Comparison of ENCODE assay signal across 9 cellular contexts in the genomic region with DNA sequence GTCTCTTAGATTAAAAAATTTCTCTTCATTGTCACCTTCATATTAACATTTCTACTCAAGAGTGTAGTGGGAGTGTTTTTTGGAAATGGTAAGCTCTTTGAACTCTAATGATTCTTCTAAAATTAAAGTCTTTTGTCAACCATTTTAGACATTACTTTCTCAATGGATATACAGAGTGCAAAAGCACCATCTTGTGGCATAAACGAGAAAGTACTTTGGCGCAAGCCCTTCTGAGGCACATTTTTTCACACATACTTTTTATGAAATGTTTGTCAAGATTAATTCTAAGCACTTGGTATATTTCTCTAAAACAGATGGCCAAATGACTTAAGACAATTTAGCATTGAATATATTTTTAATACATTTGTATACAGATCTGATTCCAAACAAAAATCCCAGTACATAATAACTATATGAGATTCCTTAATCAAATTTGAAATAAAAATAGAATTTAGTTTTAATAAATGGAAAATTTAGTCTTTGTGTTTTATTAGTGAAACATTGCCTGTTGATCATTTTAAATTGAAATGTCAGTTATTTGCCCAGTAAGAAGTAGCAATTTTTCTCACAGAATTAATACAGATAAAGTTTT.
A peak's percentile ranks its signal among the peaks of the same experiment; 100 is the strongest.
DNase-seq lines count a peak whose midpoint lies in the region; ATAC-seq and FAIRE-seq lines count a peak whose summit lies in the region.
"Had no signal": no experiment of that assay in that cellular context is flagged by ENCODE, and none has a peak within 500 bp of the region (broad histone marks: within the 10 kb centered on the region; RNA-seq: fewer than 3 reads in every experiment).

No MANE protein-coding gene starts in this region.

- no peak for FAIRE-seq in HTR-8/SVneo (lab: Jason Lieb, UNC)
- FAIRE-seq in RCC 7860 (lab: Jason Lieb, UNC) = peak; percentile 85

- H3K36me3 Mint-ChIP-seq in activated T-cell treated with anti-CD3 and anti-CD28 coated beads, Interleukin-2, amount 50 U/mL, for 72 hours (ENCODE audit: insufficient read depth in 2 of 2) = no peaks in the 10 kb centered on the region
- no peaks in the 10 kb centered on the region for H3K36me3 Mint-ChIP-seq in effector memory CD8-positive, alpha-beta T cell (ENCODE audit: insufficient read depth)

- H3K27me3 Mint-ChIP-seq in activated T-cell treated with anti-CD3 and anti-CD28 coated beads, Interleukin-2, amount 50 U/mL, for 72 hours (ENCODE audit: low read depth) = no peaks in the 10 kb centered on the region
- peaks cover 0 to 10% of the 10 kb centered on the region in 2 donors for H3K27me3 Mint-ChIP-seq in effector memory CD8-positive, alpha-beta T cell

- H3K4me3 Mint-ChIP-seq in activated T-cell treated with anti-CD3 and anti-CD28 coated beads, Interleukin-2, amount 50 U/mL, for 72 hours = no peak overlapping the region
- no peak overlapping the region for H3K4me3 Mint-ChIP-seq in effector memory CD8-positive, alpha-beta T cell
- H3K4me3 Mint-ChIP-seq: stimulated activated naive CD8-positive, alpha-beta T cell treated with anti-CD3 and anti-CD28 coated beads, Interleukin-15, Interleukin-2, amounts not matched to agents 100 ng/mL and 50 ng/mL, for 24 hours had no signal

- H3K9me3 Mint-ChIP-seq in activated T-cell treated with anti-CD3 and anti-CD28 coated beads, Interleukin-2, amount 50 U/mL, for 72 hours = no peaks in the 10 kb centered on the region
- no peaks in the 10 kb centered on the region for H3K9me3 Mint-ChIP-seq in effector memory CD8-positive, alpha-beta T cell
- H3K9me3 Mint-ChIP-seq: stimulated activated naive CD8-positive, alpha-beta T cell treated with anti-CD3 and anti-CD28 coated beads, Interleukin-15, Interleukin-2, amounts not matched to agents 100 ng/mL and 50 ng/mL, for 24 hours had no signal

- no peaks in the 10 kb centered on the region for H3K4me1 Mint-ChIP-seq in activated T-cell treated with anti-CD3 and anti-CD28 coated beads, Interleukin-2, amount 50 U/mL, for 72 hours (ENCODE audit: low read depth)
- H3K4me1 Mint-ChIP-seq in effector memory CD8-positive, alpha-beta T cell (ENCODE audit: low read depth in 2 of 2) = no peaks in the 10 kb centered on the region

- no peak overlapping the region for H3K27ac Mint-ChIP-seq in activated T-cell treated with anti-CD3 and anti-CD28 coated beads, Interleukin-2, amount 50 U/mL, for 72 hours
- H3K27ac Mint-ChIP-seq in effector memory CD8-positive, alpha-beta T cell = no peak overlapping the region
- H3K27ac Mint-ChIP-seq: stimulated activated naive CD8-positive, alpha-beta T cell treated with anti-CD3 and anti-CD28 coated beads, Interleukin-15, Interleukin-2, amounts not matched to agents 100 ng/mL and 50 ng/mL, for 24 hours had no signal

- ATAC-seq in activated T-cell treated with anti-CD3 and anti-CD28 coated beads, Interleukin-2, amount 50 U/mL, for 72 hours (replicated peaks in 1 of 2) = peak; percentile 61 to 62
- ATAC-seq in GM21528 (IDR thresholded peaks at IDR 0.05; ENCODE audit: low FRiP score, unreplicated experiment) = peak; percentile 55
- ATAC-seq in effector memory CD8-positive, alpha-beta T cell (replicated peaks) = peak; percentile 35

- DNase-seq in activated T-cell treated with anti-CD3 and anti-CD28 coated beads, Interleukin-2, amount 50 U/mL, for 72 hours = peak; percentile 12 to 15
- no peak for DNase-seq in activated T-cell treated with anti-CD3 and anti-CD28 coated beads, Interleukin-2, amount 50 U/mL, for 48 hours
- peak; percentile 33 for DNase-seq in HTR-8/SVneo (ENCODE audit: insufficient read length, low spot score)
- peak; percentile 50 for DNase-seq in RCC 7860 (ENCODE audit: low spot score)
- DNase-seq in effector memory CD8-positive, alpha-beta T cell = peak in 1 of 3 experiments; percentile 1
- peak; percentile 66 for DNase-seq in middle frontal gyrus (ENCODE audit: extremely low spot score, low spot score)
- DNase-seq in GM19238 (ENCODE audit: insufficient read length, low spot score) = no peak

Comparison
In these comparisons a context has a peak if more than half of its experiments do, and no peak if none do; other contexts are left out.
1. DNase-seq: peak in activated T-cell treated with anti-CD3 and anti-CD28 coated beads, Interleukin-2, amount 50 U/mL, for 72 hours (2 of 2), HTR-8/SVneo (single experiment), RCC 7860 (single experiment) and middle frontal gyrus (single experiment); none in activated T-cell treated with anti-CD3 and anti-CD28 coated beads, Interleukin-2, amount 50 U/mL, for 48 hours (0 of 2) and GM19238 (single experiment).
2. Peak in every context shown above with its lines, with median percentiles within 50 percentile points of each other: ATAC-seq.